2 cellular contexts compared by ENCODE assay signal in genomic region chr2:119485336-119486110, GRCh38.
TF ChIP-seq lines count a peak whose summit lies in the region.

No MANE protein-coding gene starts in this region.

TF ChIP-seq in A549, 52 proteins besides CTCF, POLR2A, EP300 and RAD21:
- TF ChIP-seq ZNF302 (CRISPR knock-in tag; IDR thresholded peaks at IDR 0.05) (no peak), PHF8 (IDR thresholded peaks at IDR 0.05; ENCODE audit: borderline replicate concordance, low read depth) (no peak), SMC3 (IDR thresholded peaks at IDR 0.05) (no peak), ESRRA (IDR thresholded peaks at IDR 0.05; ENCODE audit: borderline replicate concordance, low read length) (no peak), FOSB (CRISPR knock-in tag; IDR thresholded peaks at IDR 0.05) (no peak), MYC (IDR thresholded peaks at IDR 0.05; ENCODE audit: borderline replicate concordance, low read length) (no peak), CBX8 (IDR thresholded peaks at IDR 0.05) (no peak), HMGXB4 (CRISPR knock-in tag; IDR thresholded peaks at IDR 0.05; ENCODE audit: borderline replicate concordance) (no peak), EHF (CRISPR knock-in tag; IDR thresholded peaks at IDR 0.05) (no peak), HOXB13 (CRISPR knock-in tag; IDR thresholded peaks at IDR 0.05; ENCODE audit: low read depth) (no peak), RFX5 (IDR thresholded peaks at IDR 0.05) (no peak), POLR2AphosphoS2 (conservative IDR thresholded peaks at IDR 0.05; ENCODE audit: low read length) (no peak), PBX3 (IDR thresholded peaks at IDR 0.05) (no peak), HDAC2 (IDR thresholded peaks at IDR 0.05) (no peak), JUNB (IDR thresholded peaks at IDR 0.05) (no peak), ZSCAN20 (CRISPR knock-in tag; IDR thresholded peaks at IDR 0.05) (no peak)
- TF ChIP-seq, protein P1, sequence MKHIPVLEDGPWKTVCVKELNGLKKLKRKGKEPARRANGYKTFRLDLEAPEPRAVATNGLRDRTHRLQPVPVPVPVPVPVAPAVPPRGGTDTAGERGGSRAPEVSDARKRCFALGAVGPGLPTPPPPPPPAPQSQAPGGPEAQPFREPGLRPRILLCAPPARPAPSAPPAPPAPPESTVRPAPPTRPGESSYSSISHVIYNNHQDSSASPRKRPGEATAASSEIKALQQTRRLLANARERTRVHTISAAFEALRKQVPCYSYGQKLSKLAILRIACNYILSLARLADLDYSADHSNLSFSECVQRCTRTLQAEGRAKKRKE (CRISPR knock-in tag; IDR thresholded peaks at IDR 0.05; ENCODE audit: low read depth): no peak

TF ChIP-seq in GM23338, 12 proteins besides CTCF, POLR2A, EP300 and RAD21:
- TF ChIP-seq, protein P2, sequence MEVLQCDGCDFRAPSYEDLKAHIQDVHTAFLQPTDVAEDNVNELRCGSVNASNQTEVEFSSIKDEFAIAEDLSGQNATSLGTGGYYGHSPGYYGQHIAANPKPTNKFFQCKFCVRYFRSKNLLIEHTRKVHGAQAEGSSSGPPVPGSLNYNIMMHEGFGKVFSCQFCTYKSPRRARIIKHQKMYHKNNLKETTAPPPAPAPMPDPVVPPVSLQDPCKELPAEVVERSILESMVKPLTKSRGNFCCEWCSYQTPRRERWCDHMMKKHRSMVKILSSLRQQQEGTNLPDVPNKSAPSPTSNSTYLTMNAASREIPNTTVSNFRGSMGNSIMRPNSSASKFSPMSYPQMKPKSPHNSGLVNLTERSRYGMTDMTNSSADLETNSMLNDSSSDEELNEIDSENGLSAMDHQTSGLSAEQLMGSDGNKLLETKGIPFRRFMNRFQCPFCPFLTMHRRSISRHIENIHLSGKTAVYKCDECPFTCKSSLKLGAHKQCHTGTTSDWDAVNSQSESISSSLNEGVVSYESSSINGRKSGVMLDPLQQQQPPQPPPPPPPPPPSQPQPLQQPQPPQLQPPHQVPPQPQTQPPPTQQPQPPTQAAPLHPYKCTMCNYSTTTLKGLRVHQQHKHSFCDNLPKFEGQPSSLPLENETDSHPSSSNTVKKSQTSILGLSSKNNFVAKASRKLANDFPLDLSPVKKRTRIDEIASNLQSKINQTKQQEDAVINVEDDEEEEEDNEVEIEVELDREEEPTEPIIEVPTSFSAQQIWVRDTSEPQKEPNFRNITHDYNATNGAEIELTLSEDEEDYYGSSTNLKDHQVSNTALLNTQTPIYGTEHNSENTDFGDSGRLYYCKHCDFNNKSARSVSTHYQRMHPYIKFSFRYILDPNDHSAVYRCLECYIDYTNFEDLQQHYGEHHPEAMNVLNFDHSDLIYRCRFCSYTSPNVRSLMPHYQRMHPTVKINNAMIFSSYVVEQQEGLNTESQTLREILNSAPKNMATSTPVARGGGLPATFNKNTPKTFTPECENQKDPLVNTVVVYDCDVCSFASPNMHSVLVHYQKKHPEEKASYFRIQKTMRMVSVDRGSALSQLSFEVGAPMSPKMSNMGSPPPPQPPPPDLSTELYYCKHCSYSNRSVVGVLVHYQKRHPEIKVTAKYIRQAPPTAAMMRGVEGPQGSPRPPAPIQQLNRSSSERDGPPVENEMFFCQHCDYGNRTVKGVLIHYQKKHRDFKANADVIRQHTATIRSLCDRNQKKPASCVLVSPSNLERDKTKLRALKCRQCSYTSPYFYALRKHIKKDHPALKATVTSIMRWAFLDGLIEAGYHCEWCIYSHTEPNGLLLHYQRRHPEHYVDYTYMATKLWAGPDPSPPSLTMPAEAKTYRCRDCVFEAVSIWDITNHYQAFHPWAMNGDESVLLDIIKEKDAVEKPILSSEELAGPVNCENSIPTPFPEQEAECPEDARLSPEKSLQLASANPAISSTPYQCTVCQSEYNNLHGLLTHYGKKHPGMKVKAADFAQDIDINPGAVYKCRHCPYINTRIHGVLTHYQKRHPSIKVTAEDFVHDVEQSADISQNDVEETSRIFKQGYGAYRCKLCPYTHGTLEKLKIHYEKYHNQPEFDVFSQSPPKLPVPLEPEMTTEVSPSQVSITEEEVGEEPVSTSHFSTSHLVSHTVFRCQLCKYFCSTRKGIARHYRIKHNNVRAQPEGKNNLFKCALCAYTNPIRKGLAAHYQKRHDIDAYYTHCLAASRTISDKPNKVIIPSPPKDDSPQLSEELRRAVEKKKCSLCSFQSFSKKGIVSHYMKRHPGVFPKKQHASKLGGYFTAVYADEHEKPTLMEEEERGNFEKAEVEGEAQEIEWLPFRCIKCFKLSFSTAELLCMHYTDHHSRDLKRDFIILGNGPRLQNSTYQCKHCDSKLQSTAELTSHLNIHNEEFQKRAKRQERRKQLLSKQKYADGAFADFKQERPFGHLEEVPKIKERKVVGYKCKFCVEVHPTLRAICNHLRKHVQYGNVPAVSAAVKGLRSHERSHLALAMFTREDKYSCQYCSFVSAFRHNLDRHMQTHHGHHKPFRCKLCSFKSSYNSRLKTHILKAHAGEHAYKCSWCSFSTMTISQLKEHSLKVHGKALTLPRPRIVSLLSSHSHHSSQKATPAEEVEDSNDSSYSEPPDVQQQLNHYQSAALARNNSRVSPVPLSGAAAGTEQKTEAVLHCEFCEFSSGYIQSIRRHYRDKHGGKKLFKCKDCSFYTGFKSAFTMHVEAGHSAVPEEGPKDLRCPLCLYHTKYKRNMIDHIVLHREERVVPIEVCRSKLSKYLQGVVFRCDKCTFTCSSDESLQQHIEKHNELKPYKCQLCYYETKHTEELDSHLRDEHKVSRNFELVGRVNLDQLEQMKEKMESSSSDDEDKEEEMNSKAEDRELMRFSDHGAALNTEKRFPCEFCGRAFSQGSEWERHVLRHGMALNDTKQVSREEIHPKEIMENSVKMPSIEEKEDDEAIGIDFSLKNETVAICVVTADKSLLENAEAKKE (CRISPR knock-in tag; IDR thresholded peaks at IDR 0.05): no peak
- no peak for TF ChIP-seq ZNF114 (CRISPR knock-in tag; IDR thresholded peaks at IDR 0.05)
- TF ChIP-seq NANOG (IDR thresholded peaks at IDR 0.05; ENCODE audit: borderline replicate concordance): no peak
- no peak for TF ChIP-seq JUNB (IDR thresholded peaks at IDR 0.05; ENCODE audit: unreplicated experiment)
- TF ChIP-seq STAT1 (IDR thresholded peaks at IDR 0.05; ENCODE audit: unreplicated experiment): no peak
- no peak for TF ChIP-seq CREB1 (CRISPR knock-in tag; IDR thresholded peaks at IDR 0.05; ENCODE audit: low read depth)
- TF ChIP-seq, protein P3, sequence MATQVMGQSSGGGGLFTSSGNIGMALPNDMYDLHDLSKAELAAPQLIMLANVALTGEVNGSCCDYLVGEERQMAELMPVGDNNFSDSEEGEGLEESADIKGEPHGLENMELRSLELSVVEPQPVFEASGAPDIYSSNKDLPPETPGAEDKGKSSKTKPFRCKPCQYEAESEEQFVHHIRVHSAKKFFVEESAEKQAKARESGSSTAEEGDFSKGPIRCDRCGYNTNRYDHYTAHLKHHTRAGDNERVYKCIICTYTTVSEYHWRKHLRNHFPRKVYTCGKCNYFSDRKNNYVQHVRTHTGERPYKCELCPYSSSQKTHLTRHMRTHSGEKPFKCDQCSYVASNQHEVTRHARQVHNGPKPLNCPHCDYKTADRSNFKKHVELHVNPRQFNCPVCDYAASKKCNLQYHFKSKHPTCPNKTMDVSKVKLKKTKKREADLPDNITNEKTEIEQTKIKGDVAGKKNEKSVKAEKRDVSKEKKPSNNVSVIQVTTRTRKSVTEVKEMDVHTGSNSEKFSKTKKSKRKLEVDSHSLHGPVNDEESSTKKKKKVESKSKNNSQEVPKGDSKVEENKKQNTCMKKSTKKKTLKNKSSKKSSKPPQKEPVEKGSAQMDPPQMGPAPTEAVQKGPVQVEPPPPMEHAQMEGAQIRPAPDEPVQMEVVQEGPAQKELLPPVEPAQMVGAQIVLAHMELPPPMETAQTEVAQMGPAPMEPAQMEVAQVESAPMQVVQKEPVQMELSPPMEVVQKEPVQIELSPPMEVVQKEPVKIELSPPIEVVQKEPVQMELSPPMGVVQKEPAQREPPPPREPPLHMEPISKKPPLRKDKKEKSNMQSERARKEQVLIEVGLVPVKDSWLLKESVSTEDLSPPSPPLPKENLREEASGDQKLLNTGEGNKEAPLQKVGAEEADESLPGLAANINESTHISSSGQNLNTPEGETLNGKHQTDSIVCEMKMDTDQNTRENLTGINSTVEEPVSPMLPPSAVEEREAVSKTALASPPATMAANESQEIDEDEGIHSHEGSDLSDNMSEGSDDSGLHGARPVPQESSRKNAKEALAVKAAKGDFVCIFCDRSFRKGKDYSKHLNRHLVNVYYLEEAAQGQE (IDR thresholded peaks at IDR 0.05; ENCODE audit: unreplicated experiment): no peak
- TF ChIP-seq ZNF331 (CRISPR knock-in tag; IDR thresholded peaks at IDR 0.05; ENCODE audit: low read depth): no peak
- TF ChIP-seq, protein P4, sequence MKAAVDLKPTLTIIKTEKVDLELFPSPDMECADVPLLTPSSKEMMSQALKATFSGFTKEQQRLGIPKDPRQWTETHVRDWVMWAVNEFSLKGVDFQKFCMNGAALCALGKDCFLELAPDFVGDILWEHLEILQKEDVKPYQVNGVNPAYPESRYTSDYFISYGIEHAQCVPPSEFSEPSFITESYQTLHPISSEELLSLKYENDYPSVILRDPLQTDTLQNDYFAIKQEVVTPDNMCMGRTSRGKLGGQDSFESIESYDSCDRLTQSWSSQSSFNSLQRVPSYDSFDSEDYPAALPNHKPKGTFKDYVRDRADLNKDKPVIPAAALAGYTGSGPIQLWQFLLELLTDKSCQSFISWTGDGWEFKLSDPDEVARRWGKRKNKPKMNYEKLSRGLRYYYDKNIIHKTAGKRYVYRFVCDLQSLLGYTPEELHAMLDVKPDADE (IDR thresholded peaks at IDR 0.05): no peak
- no peak for TF ChIP-seq POLR2AphosphoS5 (IDR thresholded peaks at IDR 0.05; ENCODE audit: low read depth)
- no peak for TF ChIP-seq EZH2phosphoT487 (IDR thresholded peaks at IDR 0.05; ENCODE audit: unreplicated experiment)
- TF ChIP-seq EZH2 (IDR thresholded peaks at IDR 0.05; ENCODE audit: low read depth, unreplicated experiment): no peak
